Comparison of ENCODE assay signal across 18 cellular contexts in the genomic region with DNA sequence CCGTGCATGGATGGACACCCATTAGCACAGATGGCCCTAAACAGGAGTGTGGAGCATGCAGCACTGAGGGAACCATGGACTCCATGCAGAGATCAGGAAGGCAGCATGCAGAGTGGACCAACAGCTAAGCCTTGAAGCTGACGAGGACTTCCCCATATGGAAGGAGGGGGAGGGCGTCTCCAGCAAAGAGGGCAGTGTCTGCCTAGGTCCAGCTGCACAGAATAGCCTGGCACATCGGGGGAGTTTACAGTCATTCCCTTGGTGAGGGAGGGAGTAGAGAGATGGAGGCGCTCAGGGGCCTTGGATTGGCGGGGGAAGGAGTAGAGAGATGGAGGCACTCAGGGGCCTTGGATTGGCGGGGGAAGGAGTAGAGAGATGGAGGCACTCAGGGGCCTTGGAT.
DNase-seq lines count a peak whose midpoint lies in the region; ATAC-seq and TF ChIP-seq lines count a peak whose summit lies in the region.
"Had no signal": no experiment of that assay in that cellular context is flagged by ENCODE, and none has a peak within 500 bp of the region (broad histone marks: within the 10 kb centered on the region; RNA-seq: fewer than 3 reads in every experiment).

No MANE protein-coding gene starts in this region.

- no peak overlapping the region for H3K27ac ChIP-seq in trophoblast cell (ENCODE audit: low read depth, low read length)
- H3K27ac ChIP-seq: KMS-11, PC-9 had no signal

- H4K91ac ChIP-seq in trophoblast cell (ENCODE audit: low read depth, low read length): no peak overlapping the region

- no peak overlapping the region for H2BK120ac ChIP-seq in trophoblast cell (ENCODE audit: insufficient read depth, low read length, poor library complexity)

- no peaks in the 10 kb centered on the region for H3K79me2 ChIP-seq in trophoblast cell (ENCODE audit: control insufficient read depth, insufficient read depth, low read length, poor library complexity)

- H3K4me1 ChIP-seq in trophoblast cell (ENCODE audit: control insufficient read depth in 1 of 2, insufficient read depth in 2 of 2, low read length in 2 of 2): peaks cover 5 to 9% of the 10 kb centered on the region in 2 experiments

- H3K36me3 ChIP-seq in trophoblast cell (ENCODE audit: control insufficient read depth in 1 of 2, insufficient read depth in 2 of 2, low read length in 2 of 2): peaks cover 29 to 34% of the 10 kb centered on the region in 2 experiments

- no peak overlapping the region for H2AK5ac ChIP-seq in trophoblast cell (ENCODE audit: low read length)

- TF ChIP-seq CTCF in GM20000 (IDR thresholded peaks at IDR 0.05; ENCODE audit: extremely low read depth, missing control alignments): no peak

- no peak for ATAC-seq in HG02571 (IDR thresholded peaks at IDR 0.05; ENCODE audit: unreplicated experiment)
- ATAC-seq: GM12878 had no signal

- no peaks in the 10 kb centered on the region for H3K79me1 ChIP-seq in trophoblast cell (ENCODE audit: low read length)

- WGBS in trophoblast cell (ENCODE audit: extremely low coverage, insufficient coverage, insufficient read length): no CpG with 5 or more reads among the region's 7 CpGs

- H3K9me3 ChIP-seq in trophoblast cell (ENCODE audit: insufficient read depth, low read depth, low read length): peaks cover 2% of the 10 kb centered on the region
- H3K9me3 ChIP-seq: BE2C had no signal

- no peak overlapping the region for H3K14ac ChIP-seq in trophoblast cell (ENCODE audit: low read length)

- no peak overlapping the region for H3K4me3 ChIP-seq in trophoblast cell (ENCODE audit: low read depth, low read length)
- H3K4me3 ChIP-seq: GM12878, PC-9 had no signal

- H2BK5ac ChIP-seq in trophoblast cell (ENCODE audit: low read depth, low read length, poor library complexity): no peak overlapping the region

- H3K23ac ChIP-seq in trophoblast cell (ENCODE audit: low read length): peak overlapping the region; percentile 38

- H3K27me3 ChIP-seq in trophoblast cell (ENCODE audit: insufficient read depth, low read length): no peaks in the 10 kb centered on the region
- H3K27me3 ChIP-seq: BE2C had no signal

- no peak overlapping the region for H3K4me2 ChIP-seq in trophoblast cell (ENCODE audit: low read length)
- H3K4me2 ChIP-seq: KMS-11, PC-9 had no signal

- H3K18ac ChIP-seq in trophoblast cell (ENCODE audit: low read length): no peak overlapping the region

- DNase-seq in anterior cingulate cortex (lab: John Stamatoyannopoulos, UW) (peak in 35 of 58 donors; percentile 9 to 81 (median 47)), hippocampal formation (lab: John Stamatoyannopoulos, UW) (peak; percentile 58 to 69), trophoblast cell (no peak), mucosa of gallbladder (ENCODE audit: low spot score) (no peak), GM20000 (ENCODE audit: low spot score) (no peak)
- DNase-seq in activated CD4-positive, alpha-beta T cell treated with anti-CD3 and anti-CD28 coated beads for 1 hour: no peak
- DNase-seq: BE2C; CD4-positive, alpha-beta memory T cell; DMS79 treated with DMSO at 0.1 percent for 48 hours; H7; NCI-H1048; NCI-H1694; NCI-H2227 treated with DMSO at 0.1 percent for 48 hours; NCI-H524; PC-9 had no signal

- no peak overlapping the region for H4K8ac ChIP-seq in trophoblast cell (ENCODE audit: low read depth, low read length)

- no peak overlapping the region for H2BK12ac ChIP-seq in trophoblast cell (ENCODE audit: low read length)

- no peak overlapping the region for H2AFZ ChIP-seq in trophoblast cell (ENCODE audit: insufficient read depth, low read length, poor library complexity)
- H2AFZ ChIP-seq: PC-9 had no signal

- no peak overlapping the region for H4K12ac ChIP-seq in trophoblast cell (ENCODE audit: low read depth, low read length)

- no peak overlapping the region for H3K9ac ChIP-seq in trophoblast cell (ENCODE audit: low read length)
- H3K9ac ChIP-seq: KMS-11 had no signal

- no peak overlapping the region for H3K4ac ChIP-seq in trophoblast cell (ENCODE audit: low read depth, low read length)

Comparison
In these comparisons a context has a peak if more than half of its experiments do, and no peak if none do; other contexts are left out.
1. DNase-seq: peak in anterior cingulate cortex (35 of 58) and hippocampal formation (2 of 2); none in trophoblast cell (0 of 2), mucosa of gallbladder (single experiment), GM20000 (single experiment) and activated CD4-positive, alpha-beta T cell treated with anti-CD3 and anti-CD28 coated beads for 1 hour (single experiment).